Comparison of ENCODE assay signal across 2 cellular contexts in genomic region chr1:43847290-43847689, GRCh38.
TF ChIP-seq lines count a peak whose summit lies in the region.

No MANE protein-coding gene starts in this region.

TF ChIP-seq in SK-N-SH treated with all-trans-retinoic acid at 6 μM for 48 hours, 23 proteins besides CTCF, POLR2A, EP300 and RAD21:
- TF ChIP-seq ZNF8 (CRISPR knock-in tag; IDR thresholded peaks at IDR 0.05) (peak; percentile 86), CREB5 (CRISPR knock-in tag; IDR thresholded peaks at IDR 0.05; ENCODE audit: low read depth) (no peak), ZFP3 (CRISPR knock-in tag; IDR thresholded peaks at IDR 0.05) (no peak), ZC3H10 (CRISPR knock-in tag; IDR thresholded peaks at IDR 0.05) (no peak)

TF ChIP-seq in SK-N-SH, 30 proteins besides CTCF, POLR2A, EP300 and RAD21:
- TF ChIP-seq NFIC (IDR thresholded peaks at IDR 0.05; ENCODE audit: borderline replicate concordance) (no peak), PBX3 (IDR thresholded peaks at IDR 0.05) (no peak), GATA2 (CRISPR knock-in tag; IDR thresholded peaks at IDR 0.05) (no peak), REST (IDR thresholded peaks at IDR 0.05; ENCODE audit: low read depth, low read length) (no peak), JUND (IDR thresholded peaks at IDR 0.05) (no peak), EZH2phosphoT487 (IDR thresholded peaks at IDR 0.05; ENCODE audit: borderline replicate concordance, low read depth) (no peak), RXRA (IDR thresholded peaks at IDR 0.05; ENCODE audit: borderline replicate concordance, low read depth) (no peak), TCF12 (IDR thresholded peaks at IDR 0.05) (no peak), FOXM1 (IDR thresholded peaks at IDR 0.05; ENCODE audit: low read depth) (no peak)
